In genomic region chr1:173637236-173638042, GRCh38 we compare ENCODE assay signal across 14 cellular contexts. TPM values are rescaled to one million over a fixed set of nuclear protein-coding genes. Genes with fewer than 3 reads are reported as not detected.
"Had no signal": no experiment of that assay in that cellular context is flagged by ENCODE, and none has a peak within 500 bp of the region (broad histone marks: within the 10 kb centered on the region; RNA-seq: fewer than 3 reads in every experiment).

No MANE protein-coding gene starts in this region.

RNA-seq across cellular contexts. Expression of gene TEX50, which starts 2.3 kb away (rescaled TPM):
- total RNA-seq: dorsolateral prefrontal cortex; epithelial cell of proximal tubule; fibroblast of villous mesenchyme; heart right ventricle; left cardiac atrium; liver; mucosa of descending colon; neural crest cell; osteoblast; posterior vena cava; spleen; T-helper 1 cell treated with Interleukin-12 subunit alpha and Interleukin-12 subunit beta and Interleukin-4 antibody, amounts not matched to agents 30 ng/mL and 1 ng/mL, for 36 hours; thoracic aorta; upper lobe of left lung had no signal
- polyA plus RNA-seq: heart right ventricle, liver, spleen had no signal

RNA-seq across cellular contexts. Expression of gene ANKRD45, which starts 32.2 kb away (rescaled TPM):
- total RNA-seq: liver; T-helper 1 cell treated with Interleukin-12 subunit alpha and Interleukin-12 subunit beta and Interleukin-4 antibody, amounts not matched to agents 30 ng/mL and 1 ng/mL, for 36 hours; thoracic aorta had no signal
- polyA plus RNA-seq: liver had no signal

RNA-seq across cellular contexts. Expression of gene SLC9C2, which starts 34.6 kb away (rescaled TPM):
- total RNA-seq: epithelial cell of proximal tubule; fibroblast of villous mesenchyme; liver; mucosa of descending colon; osteoblast; posterior vena cava; T-helper 1 cell treated with Interleukin-12 subunit alpha and Interleukin-12 subunit beta and Interleukin-4 antibody, amounts not matched to agents 30 ng/mL and 1 ng/mL, for 36 hours; thoracic aorta had no signal
- polyA plus RNA-seq: liver had no signal
